ENCODE assay signal across 14 cellular contexts in the genomic region with DNA sequence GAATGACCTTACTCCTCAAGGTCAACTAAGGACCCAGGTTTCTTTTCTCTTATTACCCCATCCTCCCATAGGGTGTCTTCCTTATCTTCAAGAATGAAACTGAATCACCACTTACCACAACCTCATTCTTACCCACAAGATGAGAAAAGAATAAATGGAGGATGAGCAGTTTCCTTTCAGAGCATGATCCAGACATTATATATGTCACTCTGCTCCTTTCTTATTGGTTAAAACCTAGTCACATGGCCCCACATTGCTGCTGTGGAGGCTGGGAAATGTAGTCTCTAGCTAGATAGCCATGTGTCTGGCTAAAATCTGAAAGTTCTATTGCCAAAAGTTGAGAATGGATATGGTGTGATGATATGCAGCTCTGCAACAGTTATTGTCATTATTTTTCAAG.
DNase-seq lines count a peak whose midpoint lies in the region; ATAC-seq, FAIRE-seq and TF ChIP-seq lines count a peak whose summit lies in the region.
"Had no signal": no experiment of that assay in that cellular context is flagged by ENCODE, and none has a peak within 500 bp of the region (broad histone marks: within the 10 kb centered on the region; RNA-seq: fewer than 3 reads in every experiment).

No MANE protein-coding gene starts in this region.

- POLR2A ChIA-PET in K562 (lab: Yijun Ruan, JAX): no interaction called here

- CTCF ChIA-PET in K562 (lab: Yijun Ruan, JAX; ENCODE audit: low intra/inter-chr PET ratio): no interaction called here

- no peaks in the 10 kb centered on the region for H3K36me3 ChIP-seq in K562 (ENCODE audit: control insufficient read depth, insufficient read depth, low read length)
- H3K36me3 ChIP-seq: tibial artery had no signal

- in situ Hi-C loops in K562 (cut with MboI): no loop called here

- TF ChIP-seq CTCF in K562 (IDR thresholded peaks at IDR 0.05 in 2 of 3, conservative IDR thresholded peaks at IDR 0.05 in 1 of 3; ENCODE audit: insufficient read depth in 2 of 3, low read depth in 1 of 3, low read length in 3 of 3): no peak

- 0 out of 2 replicates have a peak overlapping the region, but pooled peaks have one; percentile 5 for H3K4me2 ChIP-seq in K562 (ENCODE audit: insufficient read depth, low read length)

- ATAC-seq in K562 (peak; percentile 91), HG03159 (IDR thresholded peaks at IDR 0.05; ENCODE audit: unreplicated experiment) (no peak)

- TF ChIP-seq POLR2A in K562 (conservative IDR thresholded peaks at IDR 0.05): no peak

- no TSS peak for BruUV-seq in K562 (replicated peaks; lab: Mats Ljungman, UMichigan)

- no peaks in the 10 kb centered on the region; a peak in 1 of 5 replicates for H3K27me3 ChIP-seq in K562 (ENCODE audit: control insufficient read depth in 2 of 2, insufficient read depth in 2 of 2, low read length in 2 of 2)
- H3K27me3 ChIP-seq: tibial artery had no signal

- peak in 2 of 3 experiments; percentile 17 to 53 for DNase-seq in NCI-H1417 (lab: John Stamatoyannopoulos, UW)
- no peak for DNase-seq in NCI-H1417 treated with DMSO at 0.1 percent for 48 hours (lab: John Stamatoyannopoulos, UW)
- peak; percentile 21 for DNase-seq in Daoy (ENCODE audit: low read depth)
- peak; percentile 1 for DNase-seq in NCI-H226
- DNase-seq in K562 (ENCODE audit: extremely low read depth in 1 of 4, low spot score in 3 of 4): peak; percentile 15 to 45 (median 40)
- DNase-seq in GM19238 (ENCODE audit: insufficient read length, low spot score): no peak
- DNase-seq in ureter (ENCODE audit: low spot score): no peak
- DNase-seq: ACHN; activated CD8-positive, alpha-beta memory T cell treated with anti-CD3 and anti-CD28 coated beads, Interleukin-2, amount 50 U/mL, for 4 hours; GOT3; tibial artery had no signal

- no peak overlapping the region for H3K4me3 ChIP-seq in K562
- H3K4me3 ChIP-seq: tibial artery had no signal

- H4K20me1 ChIP-seq in K562 (replicated peaks; ENCODE audit: control insufficient read depth, insufficient read depth, low read length): no peaks in the 10 kb centered on the region

- H3K79me2 ChIP-seq in K562 (ENCODE audit: control insufficient read depth, insufficient read depth, low read length): no peaks in the 10 kb centered on the region

- H3K9ac ChIP-seq in K562 (ENCODE audit: insufficient read depth in 1 of 2, low read depth in 2 of 2, low read length in 2 of 2): no peak overlapping the region

- H3K27ac ChIP-seq in K562 (ENCODE audit: extremely low read depth, low read depth, low read length): no peak overlapping the region
- H3K27ac ChIP-seq: tibial artery had no signal

- peak overlapping the region; percentile 56 for H2AFZ ChIP-seq in K562 (ENCODE audit: low read depth, low read length)

- TF ChIP-seq RAD21 in K562 (CRISPR knock-in tag; conservative IDR thresholded peaks at IDR 0.05 in 1 of 2, IDR thresholded peaks at IDR 0.05 in 1 of 2): no peak

- TF ChIP-seq EP300 in K562 (IDR thresholded peaks at IDR 0.05; ENCODE audit: low read length): no peak

- intact Hi-C loops in K562 (cut with micrococcal nuclease): no loop called here

- H3K9me1 ChIP-seq in K562 (ENCODE audit: control insufficient read depth, insufficient read depth, low read length): no peaks in the 10 kb centered on the region

- H3K9me3 ChIP-seq in K562 (replicated peaks; ENCODE audit: control insufficient read depth, insufficient read depth, low read depth, low read length): no peaks in the 10 kb centered on the region
- H3K9me3 ChIP-seq: tibial artery had no signal

- FAIRE-seq in K562 (lab: Jason Lieb, UNC): no peak
- FAIRE-seq: D721Med, GM12891 had no signal

- H3K4me1 ChIP-seq in K562 (replicated peaks in 1 of 2; ENCODE audit: control insufficient read depth in 2 of 2, insufficient read depth in 2 of 2, low read length in 2 of 2): peaks cover 0 to 4% of the 10 kb centered on the region in 2 experiments; a peak in 2 of 5 replicates
- H3K4me1 ChIP-seq: tibial artery had no signal

TF ChIP-seq in K562, 482 proteins besides CTCF, POLR2A, EP300 and RAD21 (continues in another document):
- no peak for TF ChIP-seq BRD4 (IDR thresholded peaks at IDR 0.05)
- peak; percentile 65; the same call in 1 of the 2 replicates for TF ChIP-seq ESRRA (IDR thresholded peaks at IDR 0.05; ENCODE audit: borderline replicate concordance, low read depth)
- TF ChIP-seq ZBED1 (IDR thresholded peaks at IDR 0.05): no peak
- no peak for TF ChIP-seq PYGO2 (tag; IDR thresholded peaks at IDR 0.05)
- TF ChIP-seq SFPQ (IDR thresholded peaks at IDR 0.05; ENCODE audit: low read depth, low read length): no peak
- TF ChIP-seq NFE2 (IDR thresholded peaks at IDR 0.05; ENCODE audit: low read depth): no peak
- no peak for TF ChIP-seq KAT2B (IDR thresholded peaks at IDR 0.05; ENCODE audit: low read depth, low read length)
- TF ChIP-seq, protein P1, sequence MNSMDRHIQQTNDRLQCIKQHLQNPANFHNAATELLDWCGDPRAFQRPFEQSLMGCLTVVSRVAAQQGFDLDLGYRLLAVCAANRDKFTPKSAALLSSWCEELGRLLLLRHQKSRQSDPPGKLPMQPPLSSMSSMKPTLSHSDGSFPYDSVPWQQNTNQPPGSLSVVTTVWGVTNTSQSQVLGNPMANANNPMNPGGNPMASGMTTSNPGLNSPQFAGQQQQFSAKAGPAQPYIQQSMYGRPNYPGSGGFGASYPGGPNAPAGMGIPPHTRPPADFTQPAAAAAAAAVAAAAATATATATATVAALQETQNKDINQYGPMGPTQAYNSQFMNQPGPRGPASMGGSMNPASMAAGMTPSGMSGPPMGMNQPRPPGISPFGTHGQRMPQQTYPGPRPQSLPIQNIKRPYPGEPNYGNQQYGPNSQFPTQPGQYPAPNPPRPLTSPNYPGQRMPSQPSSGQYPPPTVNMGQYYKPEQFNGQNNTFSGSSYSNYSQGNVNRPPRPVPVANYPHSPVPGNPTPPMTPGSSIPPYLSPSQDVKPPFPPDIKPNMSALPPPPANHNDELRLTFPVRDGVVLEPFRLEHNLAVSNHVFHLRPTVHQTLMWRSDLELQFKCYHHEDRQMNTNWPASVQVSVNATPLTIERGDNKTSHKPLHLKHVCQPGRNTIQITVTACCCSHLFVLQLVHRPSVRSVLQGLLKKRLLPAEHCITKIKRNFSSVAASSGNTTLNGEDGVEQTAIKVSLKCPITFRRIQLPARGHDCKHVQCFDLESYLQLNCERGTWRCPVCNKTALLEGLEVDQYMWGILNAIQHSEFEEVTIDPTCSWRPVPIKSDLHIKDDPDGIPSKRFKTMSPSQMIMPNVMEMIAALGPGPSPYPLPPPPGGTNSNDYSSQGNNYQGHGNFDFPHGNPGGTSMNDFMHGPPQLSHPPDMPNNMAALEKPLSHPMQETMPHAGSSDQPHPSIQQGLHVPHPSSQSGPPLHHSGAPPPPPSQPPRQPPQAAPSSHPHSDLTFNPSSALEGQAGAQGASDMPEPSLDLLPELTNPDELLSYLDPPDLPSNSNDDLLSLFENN (IDR thresholded peaks at IDR 0.05; ENCODE audit: low read depth in 2 of 2, low read length in 2 of 2): no peak
- peak; percentile 68 for TF ChIP-seq ZNF143 (CRISPR knock-in tag; IDR thresholded peaks at IDR 0.05)
- no peak for TF ChIP-seq HNRNPUL1 (IDR thresholded peaks at IDR 0.05; ENCODE audit: low read length)
- TF ChIP-seq NRF1 (conservative IDR thresholded peaks at IDR 0.05 in 1 of 2, IDR thresholded peaks at IDR 0.05 in 1 of 2): no peak
- TF ChIP-seq HSF4 (CRISPR knock-in tag; IDR thresholded peaks at IDR 0.05; ENCODE audit: borderline replicate concordance): no peak
- no peak for TF ChIP-seq HMG20A (CRISPR knock-in tag; conservative IDR thresholded peaks at IDR 0.05)
- no peak for TF ChIP-seq ZNF184 (CRISPR knock-in tag; IDR thresholded peaks at IDR 0.05)
- TF ChIP-seq TCF7L2 (IDR thresholded peaks at IDR 0.05; ENCODE audit: low read depth, low read length): no peak
- no peak for TF ChIP-seq HMBOX1 (IDR thresholded peaks at IDR 0.05)
- TF ChIP-seq FOS (IDR thresholded peaks at IDR 0.05; ENCODE audit: extremely low read depth, insufficient read length): no peak
- TF ChIP-seq CHD1 (IDR thresholded peaks at IDR 0.05; ENCODE audit: low read length): no peak
- no peak for TF ChIP-seq ZNF146 (CRISPR knock-in tag; IDR thresholded peaks at IDR 0.05; ENCODE audit: unreplicated experiment)
- peak; percentile 75 for TF ChIP-seq USF1 (CRISPR knock-in tag; IDR thresholded peaks at IDR 0.05)
- peak; percentile 77 for TF ChIP-seq HCFC1 (IDR thresholded peaks at IDR 0.05; ENCODE audit: low read depth, low read length)
- TF ChIP-seq BRF1 (IDR thresholded peaks at IDR 0.05; ENCODE audit: borderline replicate concordance, extremely low read depth, insufficient read length): no peak

Comparison
In these comparisons a context has a peak if more than half of its experiments do, and no peak if none do; other contexts are left out.
1. DNase-seq: peak in NCI-H1417 (2 of 3), Daoy (single experiment), NCI-H226 (single experiment) and K562 (4 of 4); none in NCI-H1417 treated with DMSO at 0.1 percent for 48 hours (single experiment), GM19238 (single experiment) and ureter (single experiment).